ENCODE assay signal across 25 cellular contexts in the genomic region with DNA sequence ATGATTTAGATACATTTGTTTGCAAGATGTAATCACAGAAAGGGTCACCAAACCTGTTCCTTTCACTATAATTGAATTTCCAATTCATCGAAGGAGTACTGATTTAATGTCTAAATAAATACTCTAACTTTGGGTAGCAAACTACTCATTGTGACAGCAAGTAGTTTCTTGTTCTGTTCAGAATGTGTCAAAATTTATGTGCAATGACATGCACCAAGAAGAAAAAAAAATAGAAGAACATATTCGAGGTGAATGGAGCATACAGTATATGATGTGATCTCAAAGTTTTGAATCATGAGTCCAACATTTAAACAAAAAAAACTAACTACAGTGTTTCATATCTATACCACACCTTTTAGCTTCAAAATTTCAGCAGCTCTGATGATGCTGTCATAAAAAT.
DNase-seq lines count a peak whose midpoint lies in the region; ATAC-seq, FAIRE-seq and TF ChIP-seq lines count a peak whose summit lies in the region.
"Had no signal": no experiment of that assay in that cellular context is flagged by ENCODE, and none has a peak within 500 bp of the region (broad histone marks: within the 10 kb centered on the region; RNA-seq: fewer than 3 reads in every experiment).

No MANE protein-coding gene starts in this region.

- DNase-seq in bronchial epithelial cell (ENCODE audit: low read depth): peak; percentile 84
- no peak for DNase-seq in epithelial cell of prostate (ENCODE audit: low read depth, low spot score)
- DNase-seq in OCI-M2 (lab: John Stamatoyannopoulos, UW; ENCODE audit: unreplicated experiment): no peak
- DNase-seq in mucosa of descending colon: no peak
- DNase-seq: 8988T; ACHN; BE2C; C1 segment of cervical spinal cord; CD4-positive, alpha-beta memory T cell; CD4-positive, CD25-positive, alpha-beta regulatory T cell; CD8-positive, alpha-beta memory T cell; COR-L47; DMS 273 treated with DMSO at 0.1 percent for 48 hours; DMS153; DMS53; DMS79; DND-41; EL; GDM1 had no signal

- no peaks in the 10 kb centered on the region for H3K27me3 ChIP-seq in bronchial epithelial cell (ENCODE audit: control insufficient read depth, insufficient read depth, low read length)
- H3K27me3 ChIP-seq: BE2C, BLaER1 had no signal

- H3K9me3 ChIP-seq in mucosa of descending colon: no peaks in the 10 kb centered on the region
- H3K9me3 ChIP-seq: BE2C, BLaER1 had no signal

- ATAC-seq in GM19328 (IDR thresholded peaks at IDR 0.05; ENCODE audit: unreplicated experiment): no peak
- no peak for ATAC-seq in mucosa of descending colon
- ATAC-seq: GM12878 had no signal

- TF ChIP-seq CTCF in bronchial epithelial cell (IDR thresholded peaks at IDR 0.05; ENCODE audit: insufficient read depth, low read length, severe bottlenecking) (no peak), mucosa of descending colon (IDR thresholded peaks at IDR 0.05) (no peak)

- no peaks in the 10 kb centered on the region for H3K4me1 ChIP-seq in mucosa of descending colon (ENCODE audit: low read depth)
- H3K4me1 ChIP-seq: BE2C, BLaER1 had no signal

- no peak overlapping the region for H3K4me3 ChIP-seq in bronchial epithelial cell (ENCODE audit: low read depth, low read length)
- H3K4me3 ChIP-seq in mucosa of descending colon: no peak overlapping the region
- H3K4me3 ChIP-seq: BLaER1, GM12878 had no signal

- FAIRE-seq in bronchial epithelial cell (lab: Jason Lieb, UNC): no peak
- FAIRE-seq: A204.1, GM12878, GM12892, GM18507 had no signal

- H3K36me3 ChIP-seq in bronchial epithelial cell (ENCODE audit: control insufficient read depth, insufficient read depth, low read length) (no peaks in the 10 kb centered on the region), mucosa of descending colon (ENCODE audit: low read depth) (no peaks in the 10 kb centered on the region)
- H3K36me3 ChIP-seq: BE2C, BLaER1 had no signal

- intact Hi-C loops in mucosa of descending colon (cut with DNase I, micrococcal nuclease): no loop called here

- peak overlapping the region; percentile 39 for H3K27ac ChIP-seq in epithelial cell of prostate
- H3K27ac ChIP-seq: BLaER1 had no signal
